In the genomic region with DNA sequence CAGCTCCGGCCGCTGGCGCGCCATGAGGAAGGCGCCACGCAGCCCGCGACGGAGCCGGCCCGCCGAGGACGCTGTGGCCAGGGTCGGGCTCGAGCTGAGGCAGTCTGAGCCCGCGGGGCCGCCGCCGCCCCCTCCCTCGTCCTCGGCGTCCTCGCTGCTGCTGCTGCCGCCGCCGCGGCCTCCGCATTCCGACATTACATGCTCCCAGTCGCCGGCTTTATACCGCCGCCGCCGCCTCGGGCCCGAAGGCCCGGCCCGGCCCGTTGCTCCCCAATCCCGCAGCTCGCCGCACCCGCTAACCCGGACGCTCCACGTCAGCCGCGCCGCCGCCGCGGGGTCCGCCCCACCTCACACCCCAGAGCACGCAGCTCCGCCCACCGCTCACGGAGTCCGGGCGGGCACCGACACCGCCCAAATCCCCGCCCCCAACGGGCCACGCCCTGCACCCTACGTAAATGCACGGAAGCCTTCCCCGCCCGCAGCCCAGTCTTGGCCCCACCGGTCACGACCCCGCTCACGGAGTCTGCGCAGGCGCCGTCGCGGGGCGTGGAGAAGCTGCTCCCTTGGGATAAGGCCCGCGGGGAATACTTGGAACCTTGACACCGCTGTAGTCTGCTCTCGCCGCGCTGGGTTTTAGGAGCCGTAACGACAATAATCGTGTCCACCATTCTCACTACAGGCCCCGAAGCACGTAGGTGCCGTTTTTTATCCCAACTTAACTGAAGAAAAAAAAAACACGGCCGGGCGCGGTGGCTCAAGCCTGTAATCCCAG, we compare ENCODE assay signal across 1 cellular context.
TF ChIP-seq lines count a peak whose summit lies in the region.

Gene TXNDC11 (minus strand): TSS at position 322 of the 772 bp plus-strand sequence. CDS start 127 bp downstream, at position 195.

TF ChIP-seq in GM12878, 131 proteins besides CTCF, POLR2A, EP300 and RAD21 (continued from another document and continues in another):
- no peak for TF ChIP-seq ZNF592 (IDR thresholded peaks at IDR 0.05)
- no peak for TF ChIP-seq ZZZ3 (IDR thresholded peaks at IDR 0.05; ENCODE audit: control insufficient read depth, insufficient read length, low read depth)
- TF ChIP-seq GABPA (IDR thresholded peaks at IDR 0.05; ENCODE audit: low read depth), result no peak
- TF ChIP-seq PAX8 (IDR thresholded peaks at IDR 0.05), result no peak
- TF ChIP-seq MYB (IDR thresholded peaks at IDR 0.05; ENCODE audit: borderline replicate concordance, low read depth, low read length), result no peak
- no peak for TF ChIP-seq NFIC (IDR thresholded peaks at IDR 0.05; ENCODE audit: low read depth, low read length)
- no peak for TF ChIP-seq RFX5 (IDR thresholded peaks at IDR 0.05; ENCODE audit: low read depth, low read length)
- TF ChIP-seq, protein P1, sequence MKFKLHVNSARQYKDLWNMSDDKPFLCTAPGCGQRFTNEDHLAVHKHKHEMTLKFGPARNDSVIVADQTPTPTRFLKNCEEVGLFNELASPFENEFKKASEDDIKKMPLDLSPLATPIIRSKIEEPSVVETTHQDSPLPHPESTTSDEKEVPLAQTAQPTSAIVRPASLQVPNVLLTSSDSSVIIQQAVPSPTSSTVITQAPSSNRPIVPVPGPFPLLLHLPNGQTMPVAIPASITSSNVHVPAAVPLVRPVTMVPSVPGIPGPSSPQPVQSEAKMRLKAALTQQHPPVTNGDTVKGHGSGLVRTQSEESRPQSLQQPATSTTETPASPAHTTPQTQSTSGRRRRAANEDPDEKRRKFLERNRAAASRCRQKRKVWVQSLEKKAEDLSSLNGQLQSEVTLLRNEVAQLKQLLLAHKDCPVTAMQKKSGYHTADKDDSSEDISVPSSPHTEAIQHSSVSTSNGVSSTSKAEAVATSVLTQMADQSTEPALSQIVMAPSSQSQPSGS (IDR thresholded peaks at IDR 0.05; ENCODE audit: low read length), result no peak
- TF ChIP-seq POLR2AphosphoS5 (IDR thresholded peaks at IDR 0.05; ENCODE audit: low read length), result peak; percentile 85
- TF ChIP-seq, protein P2, sequence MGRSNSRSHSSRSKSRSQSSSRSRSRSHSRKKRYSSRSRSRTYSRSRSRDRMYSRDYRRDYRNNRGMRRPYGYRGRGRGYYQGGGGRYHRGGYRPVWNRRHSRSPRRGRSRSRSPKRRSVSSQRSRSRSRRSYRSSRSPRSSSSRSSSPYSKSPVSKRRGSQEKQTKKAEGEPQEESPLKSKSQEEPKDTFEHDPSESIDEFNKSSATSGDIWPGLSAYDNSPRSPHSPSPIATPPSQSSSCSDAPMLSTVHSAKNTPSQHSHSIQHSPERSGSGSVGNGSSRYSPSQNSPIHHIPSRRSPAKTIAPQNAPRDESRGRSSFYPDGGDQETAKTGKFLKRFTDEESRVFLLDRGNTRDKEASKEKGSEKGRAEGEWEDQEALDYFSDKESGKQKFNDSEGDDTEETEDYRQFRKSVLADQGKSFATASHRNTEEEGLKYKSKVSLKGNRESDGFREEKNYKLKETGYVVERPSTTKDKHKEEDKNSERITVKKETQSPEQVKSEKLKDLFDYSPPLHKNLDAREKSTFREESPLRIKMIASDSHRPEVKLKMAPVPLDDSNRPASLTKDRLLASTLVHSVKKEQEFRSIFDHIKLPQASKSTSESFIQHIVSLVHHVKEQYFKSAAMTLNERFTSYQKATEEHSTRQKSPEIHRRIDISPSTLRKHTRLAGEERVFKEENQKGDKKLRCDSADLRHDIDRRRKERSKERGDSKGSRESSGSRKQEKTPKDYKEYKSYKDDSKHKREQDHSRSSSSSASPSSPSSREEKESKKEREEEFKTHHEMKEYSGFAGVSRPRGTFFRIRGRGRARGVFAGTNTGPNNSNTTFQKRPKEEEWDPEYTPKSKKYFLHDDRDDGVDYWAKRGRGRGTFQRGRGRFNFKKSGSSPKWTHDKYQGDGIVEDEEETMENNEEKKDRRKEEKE (IDR thresholded peaks at IDR 0.05), result no peak
- peak; percentile 71 for TF ChIP-seq BCL3 (IDR thresholded peaks at IDR 0.05; ENCODE audit: borderline replicate concordance, insufficient read depth, low read depth, low read length, poor library complexity, severe bottlenecking)
- TF ChIP-seq CREB1 (IDR thresholded peaks at IDR 0.05; ENCODE audit: low read depth), result peak; percentile 90
- TF ChIP-seq, protein P3, sequence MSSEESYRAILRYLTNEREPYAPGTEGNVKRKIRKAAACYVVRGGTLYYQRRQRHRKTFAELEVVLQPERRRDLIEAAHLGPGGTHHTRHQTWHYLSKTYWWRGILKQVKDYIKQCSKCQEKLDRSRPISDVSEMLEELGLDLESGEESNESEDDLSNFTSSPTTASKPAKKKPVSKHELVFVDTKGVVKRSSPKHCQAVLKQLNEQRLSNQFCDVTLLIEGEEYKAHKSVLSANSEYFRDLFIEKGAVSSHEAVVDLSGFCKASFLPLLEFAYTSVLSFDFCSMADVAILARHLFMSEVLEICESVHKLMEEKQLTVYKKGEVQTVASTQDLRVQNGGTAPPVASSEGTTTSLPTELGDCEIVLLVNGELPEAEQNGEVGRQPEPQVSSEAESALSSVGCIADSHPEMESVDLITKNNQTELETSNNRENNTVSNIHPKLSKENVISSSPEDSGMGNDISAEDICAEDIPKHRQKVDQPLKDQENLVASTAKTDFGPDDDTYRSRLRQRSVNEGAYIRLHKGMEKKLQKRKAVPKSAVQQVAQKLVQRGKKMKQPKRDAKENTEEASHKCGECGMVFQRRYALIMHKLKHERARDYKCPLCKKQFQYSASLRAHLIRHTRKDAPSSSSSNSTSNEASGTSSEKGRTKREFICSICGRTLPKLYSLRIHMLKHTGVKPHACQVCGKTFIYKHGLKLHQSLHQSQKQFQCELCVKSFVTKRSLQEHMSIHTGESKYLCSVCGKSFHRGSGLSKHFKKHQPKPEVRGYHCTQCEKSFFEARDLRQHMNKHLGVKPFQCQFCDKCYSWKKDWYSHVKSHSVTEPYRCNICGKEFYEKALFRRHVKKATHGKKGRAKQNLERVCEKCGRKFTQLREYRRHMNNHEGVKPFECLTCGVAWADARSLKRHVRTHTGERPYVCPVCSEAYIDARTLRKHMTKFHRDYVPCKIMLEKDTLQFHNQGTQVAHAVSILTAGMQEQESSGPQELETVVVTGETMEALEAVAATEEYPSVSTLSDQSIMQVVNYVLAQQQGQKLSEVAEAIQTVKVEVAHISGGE (CRISPR knock-in tag; IDR thresholded peaks at IDR 0.05), result 0 out of 2 replicates have a peak, but pooled peaks have one; percentile 1
- TF ChIP-seq BMI1 (IDR thresholded peaks at IDR 0.05; ENCODE audit: borderline replicate concordance), result no peak
- no peak for TF ChIP-seq KLF5 (IDR thresholded peaks at IDR 0.05; ENCODE audit: partially characterized antibody)
- peak; percentile 33 for TF ChIP-seq RELA (IDR thresholded peaks at IDR 0.05; ENCODE audit: borderline replicate concordance, partially characterized antibody)
- no peak for TF ChIP-seq ETV6 (conservative IDR thresholded peaks at IDR 0.05 in 1 of 2, IDR thresholded peaks at IDR 0.05 in 1 of 2; ENCODE audit: borderline replicate concordance in 1 of 2, low read depth in 1 of 2)
- TF ChIP-seq KAT2A (conservative IDR thresholded peaks at IDR 0.05; ENCODE audit: control insufficient read depth, low read depth, low read length), result no peak
- TF ChIP-seq SMAD1 (IDR thresholded peaks at IDR 0.05; ENCODE audit: low read depth, partially characterized antibody), result no peak
- TF ChIP-seq ZNF217 (IDR thresholded peaks at IDR 0.05), result peak; percentile 76
- TF ChIP-seq BRCA1 (IDR thresholded peaks at IDR 0.05; ENCODE audit: low read depth, low read length), result no peak
- TF ChIP-seq NR2C1 (IDR thresholded peaks at IDR 0.05), result peak; percentile 69
- no peak for TF ChIP-seq WRNIP1 (IDR thresholded peaks at IDR 0.05; ENCODE audit: borderline replicate concordance, low read depth, low read length)
- no peak for TF ChIP-seq HCFC1 (IDR thresholded peaks at IDR 0.05; ENCODE audit: low read length)
- no peak for TF ChIP-seq ZNF384 (IDR thresholded peaks at IDR 0.05; ENCODE audit: borderline replicate concordance, low read depth, low read length)
- TF ChIP-seq POLR2AphosphoS2 (IDR thresholded peaks at IDR 0.05; ENCODE audit: low read depth, low read length), result peak; percentile 77; the same call in 1 of the 2 replicates
- TF ChIP-seq PRDM15 (CRISPR knock-in tag; IDR thresholded peaks at IDR 0.05), result no peak
- no peak for TF ChIP-seq MYC (IDR thresholded peaks at IDR 0.05; ENCODE audit: insufficient read depth, insufficient read length, insufficient replicate concordance, low read length, severe bottlenecking)
- TF ChIP-seq NR2F1 (conservative IDR thresholded peaks at IDR 0.05), result peak; percentile 88
- no peak for TF ChIP-seq FOXK2 (IDR thresholded peaks at IDR 0.05)
- TF ChIP-seq HDAC6 (IDR thresholded peaks at IDR 0.05; ENCODE audit: unreplicated experiment), result peak; percentile 22
- no peak for TF ChIP-seq CEBPZ (IDR thresholded peaks at IDR 0.05; ENCODE audit: low read depth, low read length)
